ENCODE assay signal across 29 cellular contexts in the genomic region with DNA sequence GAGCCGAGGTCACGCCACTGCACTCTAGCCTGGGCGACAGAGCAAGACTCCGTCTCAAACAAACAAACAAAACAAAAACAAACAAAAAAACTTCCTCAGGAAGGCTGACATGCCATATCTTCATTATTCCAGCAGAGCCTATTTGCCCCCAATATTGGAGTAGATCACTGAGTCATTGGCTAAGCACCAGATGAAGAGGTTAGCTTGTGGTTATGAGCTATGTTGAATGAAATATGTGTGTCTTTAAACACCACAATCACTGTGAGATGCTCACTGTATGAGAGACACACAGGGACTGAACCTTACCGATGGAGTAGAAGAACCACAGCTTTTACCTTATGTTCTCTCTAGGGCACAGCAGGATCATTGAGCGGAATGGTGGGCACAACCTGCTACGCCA.
DNase-seq lines count a peak whose midpoint lies in the region; ATAC-seq, FAIRE-seq and TF ChIP-seq lines count a peak whose summit lies in the region.
"Had no signal": no experiment of that assay in that cellular context is flagged by ENCODE, and none has a peak within 500 bp of the region (broad histone marks: within the 10 kb centered on the region; RNA-seq: fewer than 3 reads in every experiment).

No MANE protein-coding gene starts in this region.

- H3K4me1 ChIP-seq in SK-N-SH (ENCODE audit: control insufficient read depth in 1 of 2, insufficient read depth in 2 of 2, low read depth in 1 of 2, low read length in 1 of 2): peaks cover 0 to 17% of the 10 kb centered on the region in 2 experiments; a peak in 2 of 4 replicates
- H3K4me1 ChIP-seq: adrenal gland, transverse colon had no signal

- POLR2A ChIA-PET in SK-N-SH (lab: Yijun Ruan, JAX): no interaction called here

- no peak for TF ChIP-seq EP300 in SK-N-SH (IDR thresholded peaks at IDR 0.05; ENCODE audit: borderline replicate concordance in 1 of 2, low read depth in 1 of 2, low read length in 1 of 2)

- no peak overlapping the region for H3K4me3 ChIP-seq in SK-N-SH (ENCODE audit: low read depth in 2 of 2, low read length in 1 of 2)
- no peak overlapping the region for H3K4me3 ChIP-seq in fibroblast of mammary gland (ENCODE audit: control insufficient read depth, low read depth, low read length)
- H3K4me3 ChIP-seq: adrenal gland, dorsolateral prefrontal cortex, ovary, transverse colon had no signal

- H3K79me2 ChIP-seq in SK-N-SH (ENCODE audit: insufficient read depth): no peaks in the 10 kb centered on the region

- no peaks in the 10 kb centered on the region for H3K27me3 ChIP-seq in SK-N-SH (ENCODE audit: insufficient read depth)
- H3K27me3 ChIP-seq: adrenal gland, ovary, transverse colon had no signal

- TF ChIP-seq RAD21 in SK-N-SH (IDR thresholded peaks at IDR 0.05; ENCODE audit: low read length): no peak

- TF ChIP-seq POLR2A in H54 (IDR thresholded peaks at IDR 0.05; ENCODE audit: low read depth, low read length): no peak

- no peaks in the 10 kb centered on the region for H3K9me2 ChIP-seq in SK-N-SH

- no peaks in the 10 kb centered on the region for H4K20me1 ChIP-seq in SK-N-SH (ENCODE audit: insufficient read depth)

- ATAC-seq in HG03342 (IDR thresholded peaks at IDR 0.05; ENCODE audit: unreplicated experiment) (no peak), GM21723 (IDR thresholded peaks at IDR 0.05; ENCODE audit: unreplicated experiment) (no peak)
- ATAC-seq: activated CD4-positive, CD25-positive, alpha-beta regulatory T cell treated with anti-CD3 and anti-CD28 coated beads, Interleukin-2, amount 50 U/mL, for 24 hours; activated CD8-positive, alpha-beta memory T cell treated with anti-CD3 and anti-CD28 coated beads, Interleukin-2, amount 10 ng/mL, durations not matched to agents 7 days and 5 days; left lobe of liver; stimulated activated effector memory CD8-positive, alpha-beta T cell treated with anti-CD3 and anti-CD28 coated beads, Interleukin-12 subunit alpha, Interleukin-12 subunit beta, amount 100 ng/mL, for 72 hours had no signal

- H3K9me3 ChIP-seq in SK-N-SH: no peaks in the 10 kb centered on the region
- H3K9me3 ChIP-seq: adrenal gland, ovary, transverse colon had no signal

- 57% methylated on average over 7 of the region's 7 CpGs for WGBS in SK-N-SH (ENCODE audit: low lambda C conversion rate)

- no peak for TF ChIP-seq CTCF in SK-N-SH (IDR thresholded peaks at IDR 0.05)
- no peak for TF ChIP-seq CTCF in fibroblast of mammary gland (conservative IDR thresholded peaks at IDR 0.05; ENCODE audit: control insufficient read depth, insufficient read depth, low read depth, low read length)

- DNase-seq in H54 (ENCODE audit: insufficient read length, low spot score) (no peak), SK-N-SH (no peak), fibroblast of mammary gland (ENCODE audit: low read depth) (peak; percentile 73), NCI-H774 (lab: John Stamatoyannopoulos, UW) (no peak), T1000 (lab: John Stamatoyannopoulos, UW) (no peak)
- DNase-seq: activated CD4-positive, alpha-beta T cell treated with anti-CD3 and anti-CD28 coated beads, Interleukin-2, amount 50 U/mL, for 4 hours; activated CD8-positive, alpha-beta memory T cell treated with anti-CD3 and anti-CD28 coated beads, Interleukin-2, amount 10 ng/mL, durations not matched to agents 7 days and 5 days; activated naive CD4-positive, alpha-beta T cell treated with Interleukin-2 at 50 U/mL for 16 hours; adrenal gland; CD4-positive, CD25-positive, alpha-beta regulatory T cell; DMS79 treated with DMSO at 0.1 percent for 48 hours; dorsolateral prefrontal cortex; GOT3; immature natural killer cell; Kasumi-1; NCI-H146; NCI-H2107; NCI-H345; NCI-H82; ovary; RPMI8226; transverse colon had no signal

- no peak overlapping the region for H3K27ac ChIP-seq in SK-N-SH (ENCODE audit: low read depth in 2 of 2, low read length in 1 of 2)
- H3K27ac ChIP-seq: adrenal gland, dorsolateral prefrontal cortex, ovary, transverse colon had no signal

- no peaks in the 10 kb centered on the region for H3K36me3 ChIP-seq in SK-N-SH (replicated peaks in 1 of 2; ENCODE audit: control insufficient read depth in 1 of 2, insufficient read depth in 2 of 2, low read length in 1 of 2)
- H3K36me3 ChIP-seq: adrenal gland, ovary, transverse colon had no signal

- peaks cover 5% of the 10 kb centered on the region for H3F3A ChIP-seq in SK-N-SH (replicated peaks; ENCODE audit: insufficient read depth)

- H3K9ac ChIP-seq in SK-N-SH: no peak overlapping the region

- FAIRE-seq in H54 (lab: Jason Lieb, UNC): peak; percentile 88
- FAIRE-seq: GM19239, TTC549 had no signal

- CTCF ChIA-PET in SK-N-SH (lab: Yijun Ruan, JAX): interaction anchor here (1.0 kb wide), 1 partner anchor 24 kb away, joined by 3 read pairs; no protein-coding TSS in a partner anchor

- no peak overlapping the region for H3K4me2 ChIP-seq in SK-N-SH

- no peak overlapping the region for H2AFZ ChIP-seq in SK-N-SH (ENCODE audit: low read depth)

TF ChIP-seq in SK-N-SH, 30 proteins besides CTCF, POLR2A, EP300 and RAD21:
- TF ChIP-seq, protein P1, sequence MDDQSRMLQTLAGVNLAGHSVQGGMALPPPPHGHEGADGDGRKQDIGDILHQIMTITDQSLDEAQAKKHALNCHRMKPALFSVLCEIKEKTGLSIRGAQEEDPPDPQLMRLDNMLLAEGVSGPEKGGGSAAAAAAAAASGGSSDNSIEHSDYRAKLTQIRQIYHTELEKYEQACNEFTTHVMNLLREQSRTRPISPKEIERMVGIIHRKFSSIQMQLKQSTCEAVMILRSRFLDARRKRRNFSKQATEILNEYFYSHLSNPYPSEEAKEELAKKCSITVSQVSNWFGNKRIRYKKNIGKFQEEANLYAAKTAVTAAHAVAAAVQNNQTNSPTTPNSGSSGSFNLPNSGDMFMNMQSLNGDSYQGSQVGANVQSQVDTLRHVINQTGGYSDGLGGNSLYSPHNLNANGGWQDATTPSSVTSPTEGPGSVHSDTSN (IDR thresholded peaks at IDR 0.05): peak; percentile 7; the same call in 1 of the 2 replicates
- no peak for TF ChIP-seq TEAD4 (IDR thresholded peaks at IDR 0.05; ENCODE audit: borderline replicate concordance, insufficient read depth)
